18 cellular contexts compared by ENCODE assay signal in the genomic region with DNA sequence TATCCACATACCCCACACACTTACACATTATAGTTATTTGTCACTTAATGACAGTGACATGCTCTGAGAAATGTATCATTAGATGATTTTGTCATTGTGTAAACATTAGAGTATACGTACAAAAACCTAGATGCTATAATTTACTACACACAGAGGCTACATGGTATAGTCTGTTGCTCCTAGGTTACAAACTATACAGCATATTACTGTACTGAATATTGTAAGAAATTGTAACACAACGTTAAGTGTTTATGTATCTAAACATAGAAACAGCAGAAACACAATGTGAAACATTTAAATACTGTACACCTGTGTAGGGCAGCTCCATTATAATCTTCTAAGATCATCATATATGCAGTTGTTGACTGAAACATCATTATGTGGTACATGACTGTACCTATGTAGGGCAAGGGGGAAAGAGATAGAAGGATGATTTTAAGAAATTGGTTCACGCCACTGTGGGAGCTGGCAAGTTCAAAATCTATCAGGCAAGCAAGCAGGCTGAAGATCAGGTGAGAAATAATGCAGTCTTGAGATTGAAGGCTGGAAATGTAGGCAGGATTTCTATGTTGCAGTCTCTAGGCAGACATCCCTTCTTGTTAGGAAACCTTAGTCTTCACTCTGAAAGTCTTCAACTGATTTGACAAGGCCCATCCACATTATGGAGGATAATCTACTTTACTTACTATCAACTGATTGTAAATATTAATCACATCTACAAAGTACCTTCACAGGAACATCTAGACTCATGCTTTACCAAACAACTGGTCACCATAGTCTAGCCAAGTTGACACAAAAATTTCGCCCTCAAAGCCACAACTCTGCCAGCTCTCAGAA.
A peak's percentile ranks its signal among the peaks of the same experiment; 100 is the strongest.
DNase-seq lines count a peak whose midpoint lies in the region; FAIRE-seq and TF ChIP-seq lines count a peak whose summit lies in the region.
"Had no signal": no experiment of that assay in that cellular context is flagged by ENCODE, and none has a peak within 500 bp of the region (broad histone marks: within the 10 kb centered on the region; RNA-seq: fewer than 3 reads in every experiment).

No MANE protein-coding gene starts in this region.

- H3K4me1 ChIP-seq in mammary epithelial cell (ENCODE audit: insufficient read depth, low read length) (peaks cover 17% of the 10 kb centered on the region), breast epithelium (no peaks in the 10 kb centered on the region), keratinocyte (ENCODE audit: control insufficient read depth, extremely low read depth, insufficient read depth, low read length) (no peaks in the 10 kb centered on the region), adrenal gland (replicated peaks in 1 of 2) (no peaks in the 10 kb centered on the region)
- H3K4me1 ChIP-seq: right atrium auricular region, SJSA1 had no signal

- dilution Hi-C loops in mammary epithelial cell (cut with HindIII; ENCODE audit: low sequenced_read_pairs), result no loop called here
- dilution Hi-C loops in keratinocyte (cut with MboI; ENCODE audit: extremely low pct_ligation_motif_present, low sequenced_read_pairs), result no loop called here

- TF ChIP-seq CTCF in mammary epithelial cell (conservative IDR thresholded peaks at IDR 0.05 in 1 of 2, IDR thresholded peaks at IDR 0.05 in 1 of 2; ENCODE audit: extremely low read depth in 1 of 2, insufficient read depth in 1 of 2, low read depth in 1 of 2, low read length in 2 of 2), result no peak
- no peak for TF ChIP-seq CTCF in breast epithelium (IDR thresholded peaks at IDR 0.05)
- TF ChIP-seq CTCF in keratinocyte (optimal IDR thresholded peaks at IDR 0.05 in 1 of 3, IDR thresholded peaks at IDR 0.05 in 1 of 3, conservative IDR thresholded peaks at IDR 0.05 in 1 of 3; ENCODE audit: extremely low read depth in 1 of 3, insufficient read depth in 2 of 3, low read length in 3 of 3), result no peak
- no peak for TF ChIP-seq CTCF in adrenal gland (IDR thresholded peaks at IDR 0.05)

- H3K27me3 ChIP-seq in mammary epithelial cell (ENCODE audit: insufficient read depth, low read length) (no peaks in the 10 kb centered on the region), breast epithelium (no peaks in the 10 kb centered on the region), keratinocyte (ENCODE audit: control insufficient read depth, extremely low read depth, insufficient read depth, low read length) (no peaks in the 10 kb centered on the region), adrenal gland (no peaks in the 10 kb centered on the region), H7 (ENCODE audit: control insufficient read depth, insufficient read depth, low read length) (no peaks in the 10 kb centered on the region)
- H3K27me3 ChIP-seq: cardiac muscle cell, right atrium auricular region, SJSA1 had no signal

- intact Hi-C loops in mammary epithelial cell (cut with micrococcal nuclease), result no loop called here
- intact Hi-C loops in breast epithelium (cut with DNase I; ENCODE audit: low total_unique reads), result no loop called here
- intact Hi-C loops in adrenal gland (cut with DNase I), result no loop called here

- H3K36me3 Mint-ChIP-seq in T-helper 1 cell treated with Interleukin-12 subunit alpha and Interleukin-12 subunit beta and Interleukin-4 antibody, amounts not matched to agents 30 μg/mL and 1 μg/mL, for 36 hours (ENCODE audit: low read depth), result no peaks in the 10 kb centered on the region
- H3K36me3 Mint-ChIP-seq: activated naive CD8-positive, alpha-beta T cell had no signal

- in situ Hi-C loops in mammary epithelial cell (cut with MboI; ENCODE audit: low sequenced_read_pairs in 2 of 2), result no loop called here

- no TSS peak for BruUV-seq in mammary epithelial cell (replicated peaks; lab: Mats Ljungman, UMichigan)

- H3K4me1 Mint-ChIP-seq in T-helper 1 cell treated with Interleukin-12 subunit alpha and Interleukin-12 subunit beta and Interleukin-4 antibody, amounts not matched to agents 30 μg/mL and 1 μg/mL, for 36 hours (ENCODE audit: low read depth), result no peaks in the 10 kb centered on the region

- no peak overlapping the region for H3K4me2 ChIP-seq in mammary epithelial cell (ENCODE audit: insufficient read depth, low read depth, low read length)
- no peak overlapping the region for H3K4me2 ChIP-seq in keratinocyte (ENCODE audit: control insufficient read depth, extremely low read depth, insufficient read depth, low read depth, low read length)

- no peaks in the 10 kb centered on the region for H4K20me1 ChIP-seq in mammary epithelial cell (ENCODE audit: insufficient read depth, low read length)
- H4K20me1 ChIP-seq in keratinocyte (ENCODE audit: control insufficient read depth, extremely low read depth, insufficient read depth, low read length), result no peaks in the 10 kb centered on the region

- H3K4me3 Mint-ChIP-seq in T-helper 1 cell treated with Interleukin-12 subunit alpha and Interleukin-12 subunit beta and Interleukin-4 antibody, amounts not matched to agents 30 μg/mL and 1 μg/mL, for 36 hours, result no peak overlapping the region
- H3K4me3 Mint-ChIP-seq: activated naive CD8-positive, alpha-beta T cell had no signal

- TF ChIP-seq POLR2A in breast epithelium (IDR thresholded peaks at IDR 0.05) (no peak), adrenal gland (IDR thresholded peaks at IDR 0.05) (no peak)

- FAIRE-seq in keratinocyte (lab: Jason Lieb, UNC), result peak; percentile 29

- 97% methylated on average over 4 of the region's 4 CpGs for WGBS in mammary epithelial cell (ENCODE audit: low coverage, missing lambda C conversion rate)
- WGBS in adrenal gland, 4 donors, result 85 to 95% (median 89%) methylated on average over 4 of the region's 4 CpGs

- H2AFZ ChIP-seq in mammary epithelial cell (ENCODE audit: low read depth, low read length) (peak overlapping the region; percentile 34), keratinocyte (ENCODE audit: control insufficient read depth, low read length) (no peak overlapping the region)

- H3K9ac ChIP-seq in mammary epithelial cell (ENCODE audit: insufficient read depth, low read length), result no peak overlapping the region
- no peak overlapping the region for H3K9ac ChIP-seq in keratinocyte (ENCODE audit: control insufficient read depth, extremely low read depth, insufficient read depth, low read length)

- H3K79me2 ChIP-seq in mammary epithelial cell (ENCODE audit: insufficient read depth, low read length) (no peaks in the 10 kb centered on the region), keratinocyte (ENCODE audit: control insufficient read depth, insufficient read depth, low read length) (no peaks in the 10 kb centered on the region)

- DNase-seq in mammary epithelial cell (no peak), breast epithelium (ENCODE audit: low spot score in 2 of 2) (no peak), keratinocyte (ENCODE audit: low read depth, low spot score) (no peak), adrenal gland (no peak), NCI-H526 treated with DMSO at 0.1 percent for 48 hours (lab: John Stamatoyannopoulos, UW) (no peak), HUDEP-2 (lab: John Stamatoyannopoulos, UW; ENCODE audit: unreplicated experiment in 76 of 76) (no peak), H7 (no peak)
- DNase-seq: activated CD4-positive, CD25-positive, alpha-beta regulatory T cell treated with anti-CD3 and anti-CD28 coated beads, Interleukin-2, amount 50 U/mL, for 72 hours; COR-L47; KG1; NCI-H1092 treated with DMSO at 0.1 percent for 48 hours; NCI-H2081 treated with DMSO at 0.1 percent for 48 hours; NCI-H69 had no signal

- CTCF ChIA-PET in mammary epithelial cell (lab: Charles Lee; ENCODE audit: low non-redundant PET), result no interaction called here

- no peak overlapping the region for H3K4me3 ChIP-seq in mammary epithelial cell (replicated peaks in 1 of 3; ENCODE audit: insufficient read depth in 1 of 3, low read depth in 2 of 3, low read length in 3 of 3)
- H3K4me3 ChIP-seq in breast epithelium, result no peak overlapping the region
- no peak overlapping the region for H3K4me3 ChIP-seq in keratinocyte (ENCODE audit: control insufficient read depth in 2 of 3, extremely low read depth in 1 of 3, insufficient read depth in 2 of 3, low read depth in 1 of 3, low read length in 3 of 3)
- no peak overlapping the region for H3K4me3 ChIP-seq in adrenal gland
- no peak overlapping the region for H3K4me3 ChIP-seq in H7 (ENCODE audit: insufficient read depth, low read depth, low read length)
- H3K4me3 ChIP-seq: cardiac muscle cell, right atrium auricular region, SJSA1 had no signal

- H3K9me3 ChIP-seq in mammary epithelial cell (replicated peaks; ENCODE audit: insufficient read depth, low read length) (no peaks in the 10 kb centered on the region), breast epithelium (no peaks in the 10 kb centered on the region), keratinocyte (ENCODE audit: control insufficient read depth, low read depth, low read length) (no peaks in the 10 kb centered on the region), adrenal gland (replicated peaks in 1 of 3) (no peaks in the 10 kb centered on the region)
- H3K9me3 ChIP-seq: right atrium auricular region, SJSA1 had no signal

- H3K27ac ChIP-seq in mammary epithelial cell (ENCODE audit: insufficient read depth, low read depth, low read length), result peak overlapping the region; percentile 26
- H3K27ac ChIP-seq in breast epithelium, result no peak overlapping the region
- no peak overlapping the region for H3K27ac ChIP-seq in keratinocyte (ENCODE audit: control insufficient read depth, insufficient read depth, low read length)
- H3K27ac ChIP-seq in adrenal gland, result no peak overlapping the region
- H3K27ac ChIP-seq: cardiac muscle cell, right atrium auricular region, SJSA1 had no signal

- H3K27ac Mint-ChIP-seq in T-helper 1 cell treated with Interleukin-12 subunit alpha and Interleukin-12 subunit beta and Interleukin-4 antibody, amounts not matched to agents 30 μg/mL and 1 μg/mL, for 36 hours, result peak overlapping the region; percentile 3
- H3K27ac Mint-ChIP-seq: activated naive CD8-positive, alpha-beta T cell had no signal

- H3K27me3 Mint-ChIP-seq in T-helper 1 cell treated with Interleukin-12 subunit alpha and Interleukin-12 subunit beta and Interleukin-4 antibody, amounts not matched to agents 30 μg/mL and 1 μg/mL, for 36 hours (ENCODE audit: low read depth), result no peaks in the 10 kb centered on the region
- H3K27me3 Mint-ChIP-seq: activated naive CD8-positive, alpha-beta T cell had no signal

- H3K9me3 Mint-ChIP-seq in T-helper 1 cell treated with Interleukin-12 subunit alpha and Interleukin-12 subunit beta and Interleukin-4 antibody, amounts not matched to agents 30 μg/mL and 1 μg/mL, for 36 hours, result no peaks in the 10 kb centered on the region

- H3K9me1 ChIP-seq in keratinocyte (ENCODE audit: control insufficient read depth, extremely low read depth, insufficient read depth, low read length), result no peaks in the 10 kb centered on the region

- H3K36me3 ChIP-seq in mammary epithelial cell (ENCODE audit: insufficient read depth, low read length), result no peaks in the 10 kb centered on the region
- H3K36me3 ChIP-seq in breast epithelium, result no peaks in the 10 kb centered on the region
- H3K36me3 ChIP-seq in keratinocyte (ENCODE audit: control insufficient read depth in 2 of 2, extremely low read depth in 1 of 2, insufficient read depth in 2 of 2, low read length in 2 of 2), result no peaks in the 10 kb centered on the region
- no peaks in the 10 kb centered on the region for H3K36me3 ChIP-seq in adrenal gland (replicated peaks in 1 of 2)
- H3K36me3 ChIP-seq in H7 (replicated peaks; ENCODE audit: control insufficient read depth, insufficient read depth, low read length), result no peaks in the 10 kb centered on the region
- H3K36me3 ChIP-seq: cardiac muscle cell, right atrium auricular region, SJSA1 had no signal
